28 cellular contexts compared by ENCODE assay signal in genomic region chr12:111803851-111804250, GRCh38.
"Had no signal": no experiment of that assay in that cellular context is flagged by ENCODE, and none has a peak within 500 bp of the region (broad histone marks: within the 10 kb centered on the region; RNA-seq: fewer than 3 reads in every experiment).

No MANE protein-coding gene starts in this region.

- H3K36me3 ChIP-seq: uterus had no signal

- H3K4me1 ChIP-seq: stomach, suprapubic skin, testis, thyroid gland, tibial artery, tibial nerve, upper lobe of left lung, upper lobe of right lung, uterus, vagina had no signal

- H3K27me3 Mint-ChIP-seq: stimulated activated memory B cell treated with anti-CD40 and anti-IgM and Interleukin-4, amounts not matched to agents 10 μg/mL and 1 μg/mL and 100 μg/mL, for 72 hours; stimulated activated naive B cell treated with anti-CD40 and anti-IgM and Interleukin-4, amounts not matched to agents 10 μg/mL and 1 μg/mL and 100 μg/mL, for 72 hours; stimulated activated naive CD8-positive, alpha-beta T cell treated with anti-CD3 and anti-CD28 coated beads, Interleukin-15, amount 100 ng/mL, for 72 hours; stimulated activated naive CD8-positive, alpha-beta T cell treated with anti-CD3 and anti-CD28 coated beads, Interleukin-15, Interleukin-2, amounts not matched to agents 100 ng/mL and 50 ng/mL, for 24 hours; type B pancreatic cell had no signal

- H3K27ac Mint-ChIP-seq: stimulated activated effector memory CD8-positive, alpha-beta T cell treated with anti-CD3 and anti-CD28 coated beads, Interleukin-12 subunit alpha, Interleukin-12 subunit beta, amount 100 ng/mL, for 72 hours; stimulated activated memory B cell treated with anti-CD40 and anti-IgM and Interleukin-4, amounts not matched to agents 10 μg/mL and 1 μg/mL and 100 μg/mL, for 72 hours; stimulated activated naive B cell treated with anti-CD40 and anti-IgM and Interleukin-4, amounts not matched to agents 10 μg/mL and 1 μg/mL and 100 μg/mL, for 72 hours; stimulated activated naive CD8-positive, alpha-beta T cell treated with anti-CD3 and anti-CD28 coated beads, Interleukin-15, amount 100 ng/mL, for 72 hours; stimulated activated naive CD8-positive, alpha-beta T cell treated with anti-CD3 and anti-CD28 coated beads, Interleukin-15, Interleukin-2, amounts not matched to agents 100 ng/mL and 50 ng/mL, for 24 hours; type B pancreatic cell had no signal

- DNase-seq: stimulated activated CD4-positive, alpha-beta T cell treated with anti-CD3 and anti-CD28 coated beads, Interleukin-2, amount 100 ng/mL, for 48 hours; stimulated activated CD4-positive, alpha-beta T cell treated with anti-CD3 and anti-CD28 coated beads, Interleukin-4, amount 100 ng/mL, for 1 hour; stimulated activated CD4-positive, alpha-beta T cell treated with anti-CD3 and anti-CD28 coated beads, Interleukin-4, amount 100 ng/mL, for 24 hours; stimulated activated CD4-positive, alpha-beta T cell treated with anti-CD3 and anti-CD28 coated beads, Interleukin-4, amount 100 ng/mL, for 4 hours; stimulated activated CD8-positive, alpha-beta memory T cell treated with anti-CD3 and anti-CD28 coated beads, Interleukin-4, amount 100 ng/mL, for 48 hours; stimulated activated naive B cell treated with anti-CD40 and anti-IgM and Interleukin-4, amounts not matched to agents 10 μg/mL and 1 μg/mL and 100 μg/mL, for 72 hours; stimulated activated naive CD4-positive, alpha-beta T cell; stimulated activated naive CD4-positive, alpha-beta T cell treated with Interleukin-2 at 50 U/mL for 16 hours; stimulated activated naive CD8-positive, alpha-beta T cell treated with anti-CD3 and anti-CD28 coated beads, Interleukin-15, amount 100 ng/mL, for 72 hours; stimulated activated naive CD8-positive, alpha-beta T cell treated with anti-CD3 and anti-CD28 coated beads, Interleukin-15, Interleukin-2, amounts not matched to agents 100 U/mL and 50 U/mL, for 24 hours; stomach; substantia nigra; testis; thyroid gland; tibial artery; transverse colon; trophoblast cell; upper lobe of right lung; uterus had no signal

- H3K27ac ChIP-seq: stomach, suprapubic skin, testis, thoracic aorta, thyroid gland, tibial artery, tibial nerve, transverse colon, upper lobe of left lung, upper lobe of right lung, uterus, vagina had no signal

- H3K9me3 ChIP-seq: stomach, suprapubic skin, testis, thoracic aorta, thyroid gland, tibial artery, tibial nerve, transverse colon, upper lobe of left lung, upper lobe of right lung, uterus, vagina had no signal

- H3K9me3 Mint-ChIP-seq: stimulated activated effector memory CD8-positive, alpha-beta T cell treated with anti-CD3 and anti-CD28 coated beads, Interleukin-12 subunit alpha, Interleukin-12 subunit beta, amount 100 ng/mL, for 72 hours; stimulated activated memory B cell treated with anti-CD40 and anti-IgM and Interleukin-4, amounts not matched to agents 10 μg/mL and 1 μg/mL and 100 μg/mL, for 72 hours; stimulated activated naive B cell treated with anti-CD40 and anti-IgM and Interleukin-4, amounts not matched to agents 10 μg/mL and 1 μg/mL and 100 μg/mL, for 72 hours; stimulated activated naive CD8-positive, alpha-beta T cell treated with anti-CD3 and anti-CD28 coated beads, Interleukin-15, amount 100 ng/mL, for 72 hours; stimulated activated naive CD8-positive, alpha-beta T cell treated with anti-CD3 and anti-CD28 coated beads, Interleukin-15, Interleukin-2, amounts not matched to agents 100 ng/mL and 50 ng/mL, for 24 hours; type B pancreatic cell had no signal

- H3K4me1 Mint-ChIP-seq: stimulated activated effector memory CD8-positive, alpha-beta T cell treated with anti-CD3 and anti-CD28 coated beads, Interleukin-12 subunit alpha, Interleukin-12 subunit beta, amount 100 ng/mL, for 72 hours; stimulated activated memory B cell treated with anti-CD40 and anti-IgM and Interleukin-4, amounts not matched to agents 10 μg/mL and 1 μg/mL and 100 μg/mL, for 72 hours; stimulated activated naive B cell treated with anti-CD40 and anti-IgM and Interleukin-4, amounts not matched to agents 10 μg/mL and 1 μg/mL and 100 μg/mL, for 72 hours; stimulated activated naive CD8-positive, alpha-beta T cell treated with anti-CD3 and anti-CD28 coated beads, Interleukin-15, amount 100 ng/mL, for 72 hours had no signal

- H3K4me3 Mint-ChIP-seq: stimulated activated effector memory CD8-positive, alpha-beta T cell treated with anti-CD3 and anti-CD28 coated beads, Interleukin-12 subunit alpha, Interleukin-12 subunit beta, amount 100 ng/mL, for 72 hours; stimulated activated memory B cell treated with anti-CD40 and anti-IgM and Interleukin-4, amounts not matched to agents 10 μg/mL and 1 μg/mL and 100 μg/mL, for 72 hours; stimulated activated naive B cell treated with anti-CD40 and anti-IgM and Interleukin-4, amounts not matched to agents 10 μg/mL and 1 μg/mL and 100 μg/mL, for 72 hours; stimulated activated naive CD8-positive, alpha-beta T cell treated with anti-CD3 and anti-CD28 coated beads, Interleukin-15, amount 100 ng/mL, for 72 hours; stimulated activated naive CD8-positive, alpha-beta T cell treated with anti-CD3 and anti-CD28 coated beads, Interleukin-15, Interleukin-2, amounts not matched to agents 100 ng/mL and 50 ng/mL, for 24 hours; type B pancreatic cell had no signal

- H3K4me3 ChIP-seq: stomach, suprapubic skin, testis, thoracic aorta, thyroid gland, tibial artery, tibial nerve, transverse colon, upper lobe of left lung, upper lobe of right lung, uterus, vagina had no signal

- ATAC-seq: stimulated activated effector memory CD8-positive, alpha-beta T cell treated with anti-CD3 and anti-CD28 coated beads, Interleukin-12 subunit alpha, Interleukin-12 subunit beta, amount 100 ng/mL, for 72 hours; stimulated activated memory B cell treated with anti-CD40 and anti-IgM and Interleukin-4, amounts not matched to agents 10 μg/mL and 1 μg/mL and 100 μg/mL, for 72 hours; stimulated activated naive B cell treated with anti-CD40 and anti-IgM and Interleukin-4, amounts not matched to agents 10 μg/mL and 1 μg/mL and 100 μg/mL, for 72 hours; stimulated activated naive CD8-positive, alpha-beta T cell treated with anti-CD3 and anti-CD28 coated beads, Interleukin-15, amount 100 ng/mL, for 72 hours; stimulated activated naive CD8-positive, alpha-beta T cell treated with anti-CD3 and anti-CD28 coated beads, Interleukin-15, Interleukin-2, amounts not matched to agents 100 U/mL and 50 U/mL, for 24 hours; upper lobe of right lung had no signal

- H3K36me3 Mint-ChIP-seq: stimulated activated effector memory CD8-positive, alpha-beta T cell treated with anti-CD3 and anti-CD28 coated beads, Interleukin-12 subunit alpha, Interleukin-12 subunit beta, amount 100 ng/mL, for 72 hours had no signal

- H3K27me3 ChIP-seq: stomach, suprapubic skin, testis, thyroid gland, tibial artery, tibial nerve, transverse colon, upper lobe of left lung, upper lobe of right lung, uterus, vagina had no signal
